In the genomic region with DNA sequence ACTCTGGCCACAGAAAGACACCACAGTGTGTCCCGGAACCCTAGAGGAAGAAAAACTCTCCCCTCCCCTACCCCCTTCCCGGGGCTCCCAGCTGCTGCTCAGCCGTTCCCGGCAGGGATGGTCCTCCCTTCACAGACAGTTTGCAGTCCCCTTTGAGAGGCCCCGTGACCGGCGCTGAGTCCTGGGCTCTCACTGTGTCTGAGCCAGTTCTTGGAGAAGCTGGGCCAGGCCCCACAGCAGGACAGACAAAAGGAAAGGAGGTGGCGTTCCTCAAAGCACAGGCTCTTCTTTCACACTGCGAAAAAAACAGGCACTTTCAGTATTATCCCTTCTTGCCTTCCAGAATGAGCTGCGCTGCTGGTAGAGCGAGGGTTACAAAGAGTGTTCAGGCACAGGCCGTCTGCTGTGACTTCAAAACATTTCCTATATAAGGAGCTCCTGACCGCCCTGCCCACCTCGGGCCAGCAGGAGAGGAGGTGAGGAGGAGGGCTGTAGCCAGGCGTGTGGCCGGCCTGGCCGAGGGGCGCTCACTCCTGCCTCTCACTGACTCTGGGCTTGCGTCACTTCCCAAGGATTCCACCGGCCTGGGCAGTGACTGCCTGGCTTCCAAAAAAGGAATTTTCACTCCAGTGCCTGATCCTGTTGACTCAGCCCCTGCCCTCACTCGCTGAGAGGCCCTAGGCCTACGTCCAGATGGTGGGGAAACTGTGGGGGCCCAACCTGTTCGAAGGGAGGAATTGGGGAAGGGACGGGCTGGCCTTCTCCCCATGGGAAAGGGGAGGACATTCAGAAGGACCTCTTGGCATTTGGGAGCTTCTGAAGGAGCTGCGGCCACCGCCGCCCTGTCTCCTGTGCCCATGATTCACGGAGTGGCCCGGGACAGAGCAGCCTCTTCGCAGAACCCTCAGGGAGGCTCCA, we compare ENCODE assay signal across 1 cellular context.
TF ChIP-seq lines count a peak whose summit lies in the region.

No MANE protein-coding gene starts in this region.

TF ChIP-seq in GM23338, 12 proteins besides CTCF, POLR2A, EP300 and RAD21 (continued from another document):
- no peak for TF ChIP-seq NANOG (IDR thresholded peaks at IDR 0.05; ENCODE audit: borderline replicate concordance)
- TF ChIP-seq, protein P1, sequence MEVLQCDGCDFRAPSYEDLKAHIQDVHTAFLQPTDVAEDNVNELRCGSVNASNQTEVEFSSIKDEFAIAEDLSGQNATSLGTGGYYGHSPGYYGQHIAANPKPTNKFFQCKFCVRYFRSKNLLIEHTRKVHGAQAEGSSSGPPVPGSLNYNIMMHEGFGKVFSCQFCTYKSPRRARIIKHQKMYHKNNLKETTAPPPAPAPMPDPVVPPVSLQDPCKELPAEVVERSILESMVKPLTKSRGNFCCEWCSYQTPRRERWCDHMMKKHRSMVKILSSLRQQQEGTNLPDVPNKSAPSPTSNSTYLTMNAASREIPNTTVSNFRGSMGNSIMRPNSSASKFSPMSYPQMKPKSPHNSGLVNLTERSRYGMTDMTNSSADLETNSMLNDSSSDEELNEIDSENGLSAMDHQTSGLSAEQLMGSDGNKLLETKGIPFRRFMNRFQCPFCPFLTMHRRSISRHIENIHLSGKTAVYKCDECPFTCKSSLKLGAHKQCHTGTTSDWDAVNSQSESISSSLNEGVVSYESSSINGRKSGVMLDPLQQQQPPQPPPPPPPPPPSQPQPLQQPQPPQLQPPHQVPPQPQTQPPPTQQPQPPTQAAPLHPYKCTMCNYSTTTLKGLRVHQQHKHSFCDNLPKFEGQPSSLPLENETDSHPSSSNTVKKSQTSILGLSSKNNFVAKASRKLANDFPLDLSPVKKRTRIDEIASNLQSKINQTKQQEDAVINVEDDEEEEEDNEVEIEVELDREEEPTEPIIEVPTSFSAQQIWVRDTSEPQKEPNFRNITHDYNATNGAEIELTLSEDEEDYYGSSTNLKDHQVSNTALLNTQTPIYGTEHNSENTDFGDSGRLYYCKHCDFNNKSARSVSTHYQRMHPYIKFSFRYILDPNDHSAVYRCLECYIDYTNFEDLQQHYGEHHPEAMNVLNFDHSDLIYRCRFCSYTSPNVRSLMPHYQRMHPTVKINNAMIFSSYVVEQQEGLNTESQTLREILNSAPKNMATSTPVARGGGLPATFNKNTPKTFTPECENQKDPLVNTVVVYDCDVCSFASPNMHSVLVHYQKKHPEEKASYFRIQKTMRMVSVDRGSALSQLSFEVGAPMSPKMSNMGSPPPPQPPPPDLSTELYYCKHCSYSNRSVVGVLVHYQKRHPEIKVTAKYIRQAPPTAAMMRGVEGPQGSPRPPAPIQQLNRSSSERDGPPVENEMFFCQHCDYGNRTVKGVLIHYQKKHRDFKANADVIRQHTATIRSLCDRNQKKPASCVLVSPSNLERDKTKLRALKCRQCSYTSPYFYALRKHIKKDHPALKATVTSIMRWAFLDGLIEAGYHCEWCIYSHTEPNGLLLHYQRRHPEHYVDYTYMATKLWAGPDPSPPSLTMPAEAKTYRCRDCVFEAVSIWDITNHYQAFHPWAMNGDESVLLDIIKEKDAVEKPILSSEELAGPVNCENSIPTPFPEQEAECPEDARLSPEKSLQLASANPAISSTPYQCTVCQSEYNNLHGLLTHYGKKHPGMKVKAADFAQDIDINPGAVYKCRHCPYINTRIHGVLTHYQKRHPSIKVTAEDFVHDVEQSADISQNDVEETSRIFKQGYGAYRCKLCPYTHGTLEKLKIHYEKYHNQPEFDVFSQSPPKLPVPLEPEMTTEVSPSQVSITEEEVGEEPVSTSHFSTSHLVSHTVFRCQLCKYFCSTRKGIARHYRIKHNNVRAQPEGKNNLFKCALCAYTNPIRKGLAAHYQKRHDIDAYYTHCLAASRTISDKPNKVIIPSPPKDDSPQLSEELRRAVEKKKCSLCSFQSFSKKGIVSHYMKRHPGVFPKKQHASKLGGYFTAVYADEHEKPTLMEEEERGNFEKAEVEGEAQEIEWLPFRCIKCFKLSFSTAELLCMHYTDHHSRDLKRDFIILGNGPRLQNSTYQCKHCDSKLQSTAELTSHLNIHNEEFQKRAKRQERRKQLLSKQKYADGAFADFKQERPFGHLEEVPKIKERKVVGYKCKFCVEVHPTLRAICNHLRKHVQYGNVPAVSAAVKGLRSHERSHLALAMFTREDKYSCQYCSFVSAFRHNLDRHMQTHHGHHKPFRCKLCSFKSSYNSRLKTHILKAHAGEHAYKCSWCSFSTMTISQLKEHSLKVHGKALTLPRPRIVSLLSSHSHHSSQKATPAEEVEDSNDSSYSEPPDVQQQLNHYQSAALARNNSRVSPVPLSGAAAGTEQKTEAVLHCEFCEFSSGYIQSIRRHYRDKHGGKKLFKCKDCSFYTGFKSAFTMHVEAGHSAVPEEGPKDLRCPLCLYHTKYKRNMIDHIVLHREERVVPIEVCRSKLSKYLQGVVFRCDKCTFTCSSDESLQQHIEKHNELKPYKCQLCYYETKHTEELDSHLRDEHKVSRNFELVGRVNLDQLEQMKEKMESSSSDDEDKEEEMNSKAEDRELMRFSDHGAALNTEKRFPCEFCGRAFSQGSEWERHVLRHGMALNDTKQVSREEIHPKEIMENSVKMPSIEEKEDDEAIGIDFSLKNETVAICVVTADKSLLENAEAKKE (CRISPR knock-in tag; IDR thresholded peaks at IDR 0.05) = no peak
